In genomic region chr2:224039770-224040088, GRCh38 we compare ENCODE assay signal across 8 cellular contexts. TPM values are rescaled to one million over a fixed set of nuclear protein-coding genes. Genes with fewer than 3 reads are reported as not detected.
A peak's percentile ranks its signal among the peaks of the same experiment; 100 is the strongest.
DNase-seq lines count a peak whose midpoint lies in the region; ATAC-seq and TF ChIP-seq lines count a peak whose summit lies in the region.

No MANE protein-coding gene starts in this region.

- H3K9me3 Mint-ChIP-seq in activated naive CD4-positive, alpha-beta T cell treated with anti-CD3 and anti-CD28 coated beads, Interleukin-2, amount 50 U/mL, for 24 hours, result no peaks in the 10 kb centered on the region

- H3K9ac ChIP-seq in iPS-20b (ENCODE audit: low read depth, low read length), result peak overlapping the region; percentile 81; the same call in 1 of the 2 replicates

- in situ Hi-C loops in GM13976 (cut with MboI; ENCODE audit: low sequenced_read_pairs, unreplicated experiment), result no loop called here

- peaks cover 21% of the 10 kb centered on the region for H3K4me1 Mint-ChIP-seq in activated naive CD4-positive, alpha-beta T cell treated with anti-CD3 and anti-CD28 coated beads, Interleukin-2, amount 50 U/mL, for 24 hours

- H3K27ac Mint-ChIP-seq in activated naive CD4-positive, alpha-beta T cell treated with anti-CD3 and anti-CD28 coated beads, Interleukin-2, amount 50 U/mL, for 24 hours, result peak overlapping the region; percentile 10

- no peak for DNase-seq in testis
- no peak for DNase-seq in GM13976 (ENCODE audit: low spot score)
- no peak for DNase-seq in AML-193 (lab: John Stamatoyannopoulos, UW)

- H3K27me3 ChIP-seq in iPS-20b (ENCODE audit: insufficient read depth, low read length) (peaks cover 55% of the 10 kb centered on the region), testis (no peaks in the 10 kb centered on the region)

- H3K27me3 Mint-ChIP-seq in activated naive CD4-positive, alpha-beta T cell treated with anti-CD3 and anti-CD28 coated beads, Interleukin-2, amount 50 U/mL, for 24 hours, result peaks cover 12% of the 10 kb centered on the region

- H3K27ac ChIP-seq in iPS-20b (ENCODE audit: low read length) (no peak overlapping the region), testis (peak overlapping the region in 1 of 2 donors; percentile 83)

- no peaks in the 10 kb centered on the region for H3K36me3 ChIP-seq in iPS-20b (ENCODE audit: insufficient read depth, low read depth, low read length)
- H3K36me3 ChIP-seq in testis (ENCODE audit: low read depth, missing control alignments), result no peaks in the 10 kb centered on the region

- H3K9me3 ChIP-seq in iPS-20b (ENCODE audit: insufficient read depth, low read depth, low read length) (no peaks in the 10 kb centered on the region), testis (no peaks in the 10 kb centered on the region)

- 0 to 10% methylated on average over 5 to 14 of the region's 14 CpGs for WGBS in testis, 2 donors

- ATAC-seq in GM19043 (IDR thresholded peaks at IDR 0.05; ENCODE audit: low read depth, unreplicated experiment) (peak; percentile 8), HG02981 (IDR thresholded peaks at IDR 0.05; ENCODE audit: unreplicated experiment) (peak; percentile 11), GM18861 (IDR thresholded peaks at IDR 0.05; ENCODE audit: unreplicated experiment) (no peak)

- peaks cover 6% of the 10 kb centered on the region; the same call in 1 of the 2 replicates for H3K4me1 ChIP-seq in iPS-20b (ENCODE audit: insufficient read depth, low read length)
- peaks cover 3% of the 10 kb centered on the region for H3K4me1 ChIP-seq in testis

- intact Hi-C loops in testis (cut with DNase I; ENCODE audit: low total_unique reads), result no loop called here

- H3K4me3 ChIP-seq in iPS-20b (ENCODE audit: low read length) (peak overlapping the region; percentile 67), testis (peak overlapping the region; percentile 73 to 81)

- peaks cover 2% of the 10 kb centered on the region for H3K36me3 Mint-ChIP-seq in activated naive CD4-positive, alpha-beta T cell treated with anti-CD3 and anti-CD28 coated beads, Interleukin-2, amount 50 U/mL, for 24 hours

- no peak for TF ChIP-seq POLR2A in testis (IDR thresholded peaks at IDR 0.05)

- H3K4me3 Mint-ChIP-seq in activated naive CD4-positive, alpha-beta T cell treated with anti-CD3 and anti-CD28 coated beads, Interleukin-2, amount 50 U/mL, for 24 hours, result peak overlapping the region; percentile 75

- TF ChIP-seq CTCF in testis (IDR thresholded peaks at IDR 0.05) (no peak), GM13976 (IDR thresholded peaks at IDR 0.05; ENCODE audit: borderline replicate concordance, control extremely low read depth, extremely low read depth, insufficient read depth, missing control alignments) (no peak)

RNA-seq across cellular contexts. Expression of gene SERPINE2, which starts 0.6 kb away (rescaled TPM):
- total RNA-seq in testis, result 100 to 1,000 TPM; 145 to 220 TPM
- polyA plus RNA-seq in testis (ENCODE audit: insufficient read depth, low read depth, low replicate concordance), result 145 TPM
